ENCODE assay signal across 7 cellular contexts in the genomic region with DNA sequence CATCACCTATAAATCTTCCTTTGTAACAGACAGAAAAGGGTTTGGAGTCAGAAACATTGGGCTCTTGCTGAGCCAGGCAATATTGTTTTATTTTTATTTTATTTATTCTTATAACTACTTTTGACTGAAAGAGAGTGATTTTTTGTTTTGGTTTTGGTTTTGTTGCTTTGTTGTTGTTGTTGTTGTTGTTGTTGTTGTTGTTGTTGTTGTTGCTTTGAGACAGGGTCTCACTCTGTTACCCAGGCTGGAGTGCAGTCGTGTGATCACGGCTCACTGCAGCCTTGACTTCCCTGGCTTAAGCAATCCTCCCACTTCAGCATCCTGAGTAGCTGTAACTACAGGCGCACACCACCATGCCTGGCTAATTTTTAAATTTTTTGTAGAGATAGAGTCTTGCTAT. TPM values are rescaled to one million over a fixed set of nuclear protein-coding genes. Genes with fewer than 3 reads are reported as not detected.
"Had no signal": no experiment of that assay in that cellular context is flagged by ENCODE, and none has a peak within 500 bp of the region (broad histone marks: within the 10 kb centered on the region; RNA-seq: fewer than 3 reads in every experiment).

No MANE protein-coding gene starts in this region.

- H3K27ac Mint-ChIP-seq: IgD-negative memory B cell had no signal

- H3K27ac ChIP-seq: HL-60, KMS-11 had no signal

- DNase-seq: IMR-90, KBM-7 had no signal

- H3K4me2 ChIP-seq: KMS-11 had no signal

- H3K4me3 Mint-ChIP-seq: IgD-negative memory B cell had no signal

- H3K4me1 Mint-ChIP-seq: IgD-negative memory B cell had no signal

- H3K9ac ChIP-seq: KMS-11 had no signal

- H3K36me3 Mint-ChIP-seq: IgD-negative memory B cell had no signal

RNA-seq across cellular contexts. Expression of a gene that starts 15.0 kb away (rescaled TPM):
- total RNA-seq: HT-29, HT1080 had no signal
- polyA plus RNA-seq: IgD-negative memory B cell had no signal

RNA-seq across cellular contexts. Expression of a gene that starts 43.1 kb away (rescaled TPM):
- polyA plus RNA-seq: IgD-negative memory B cell had no signal
